Comparison of ENCODE assay signal across 8 cellular contexts in genomic region chr11:114340311-114341131, GRCh38. TPM values are rescaled to one million over a fixed set of nuclear protein-coding genes. Genes with fewer than 3 reads are reported as not detected.
DNase-seq lines count a peak whose midpoint lies in the region; ATAC-seq, FAIRE-seq and TF ChIP-seq lines count a peak whose summit lies in the region.

No MANE protein-coding gene starts in this region.

- no peak overlapping the region for H3K4me3 ChIP-seq in H1 (ENCODE audit: extremely low read depth in 1 of 4, insufficient read depth in 2 of 4, low read depth in 3 of 4, low read length in 4 of 4)
- peak overlapping the region in 1 of 4 donors; percentile 23 for H3K4me3 ChIP-seq in transverse colon

- H3K4me2 ChIP-seq in H1 (ENCODE audit: insufficient read depth in 1 of 2, low read depth in 2 of 2, low read length in 2 of 2) = no peak overlapping the region; a peak in 1 of 4 replicates

- H3K27ac Mint-ChIP-seq in mesothelial cell of epicardium = no peak overlapping the region

- no peaks in the 10 kb centered on the region for H3K9me3 ChIP-seq in H1 (ENCODE audit: insufficient read depth in 2 of 2, low read depth in 1 of 2, low read length in 1 of 2)
- no peaks in the 10 kb centered on the region for H3K9me3 ChIP-seq in transverse colon

- CTCF ChIA-PET in H1 (lab: Charles Lee; ENCODE audit: partially characterized antibody) = interaction anchor here (0.6 to 2.5 kb wide), 39 partner anchors 9 to 811 kb away, joined by 3 to 10 read pairs (median 3); partner anchors contain the start of gene NNMT

- FAIRE-seq in H1 (lab: Jason Lieb, UNC) = peak; percentile 93

- H2BK12ac ChIP-seq in H1 (ENCODE audit: low read depth, low read length) = peak overlapping the region; percentile 88

- H2BK20ac ChIP-seq in H1 (ENCODE audit: low read length) = 0 out of 2 replicates have a peak overlapping the region, but pooled peaks have one; percentile 8

- intact Hi-C loops in transverse colon (cut with DNase I; ENCODE audit: low total_unique reads) = loop anchor here (10.0 kb wide), 1 partner anchor 424 kb away; no protein-coding TSS in a partner anchor

- no peak for TF ChIP-seq EP300 in H1 (IDR thresholded peaks at IDR 0.05; ENCODE audit: borderline replicate concordance in 1 of 2, low read depth in 2 of 2, low read length in 2 of 2)
- TF ChIP-seq EP300 in transverse colon (IDR thresholded peaks at IDR 0.05; ENCODE audit: low read depth) = no peak

- no peak overlapping the region for H4K8ac ChIP-seq in H1 (ENCODE audit: extremely low read depth, insufficient read depth, low read length)

- no peak overlapping the region for H3K14ac ChIP-seq in H1 (ENCODE audit: insufficient read length)

- TF ChIP-seq POLR2A in H1 (IDR thresholded peaks at IDR 0.05; ENCODE audit: control extremely low read depth in 1 of 2, low read depth in 2 of 2, low read length in 2 of 2) = no peak
- no peak for TF ChIP-seq POLR2A in transverse colon (IDR thresholded peaks at IDR 0.05)

- peak overlapping the region; percentile 86; the same call in 1 of the 2 replicates for H2BK5ac ChIP-seq in H1 (ENCODE audit: low read depth, low read length)

- H3K9ac ChIP-seq in H1 (replicated peaks in 1 of 4; ENCODE audit: extremely low read depth in 1 of 4, low read depth in 3 of 4, low read length in 3 of 4) = no peak overlapping the region

- H3K9me3 Mint-ChIP-seq in mesothelial cell of epicardium = peaks cover 3% of the 10 kb centered on the region

- no peak for ATAC-seq in HG03108 (IDR thresholded peaks at IDR 0.05; ENCODE audit: unreplicated experiment)

- H3K36me3 Mint-ChIP-seq in mesothelial cell of epicardium = no peaks in the 10 kb centered on the region

- H4K91ac ChIP-seq in H1 (replicated peaks; ENCODE audit: insufficient read length, low read length) = peak overlapping the region; percentile 6

- no peak overlapping the region for H2AK5ac ChIP-seq in H1 (ENCODE audit: low read depth, low read length)

- H3K79me2 ChIP-seq in H1 (ENCODE audit: control insufficient read depth in 1 of 2, insufficient read depth in 2 of 2, low read length in 2 of 2) = no peaks in the 10 kb centered on the region

- H3K27me3 Mint-ChIP-seq in mesothelial cell of epicardium (ENCODE audit: low read depth) = peaks cover 2% of the 10 kb centered on the region

- peak; percentile 88 to 91 for TF ChIP-seq RAD21 in H1 (IDR thresholded peaks at IDR 0.05 in 1 of 2, conservative IDR thresholded peaks at IDR 0.05 in 1 of 2; ENCODE audit: low read depth in 2 of 2, low read length in 2 of 2)

- H3K27me3 ChIP-seq in H1 (replicated peaks in 1 of 4; ENCODE audit: control insufficient read depth in 3 of 4, extremely low read depth in 1 of 4, insufficient read depth in 3 of 4, low read length in 3 of 4) = no peaks in the 10 kb centered on the region
- no peaks in the 10 kb centered on the region for H3K27me3 ChIP-seq in transverse colon

- TF ChIP-seq CTCF in VCaP (conservative IDR thresholded peaks at IDR 0.05) (peak; percentile 94), H1 (IDR thresholded peaks at IDR 0.05; ENCODE audit: control extremely low read depth in 1 of 3, insufficient read depth in 1 of 3, low read depth in 1 of 3, low read length in 3 of 3) (peak; percentile 33 to 84 (median 81)), mesothelial cell of epicardium (IDR thresholded peaks at IDR 0.05; ENCODE audit: unreplicated experiment) (peak; percentile 79), transverse colon (IDR thresholded peaks at IDR 0.05) (peak; percentile 76 to 82 (median 78))

- H3K23me2 ChIP-seq in H1 (ENCODE audit: low read depth, low read length) = no peaks in the 10 kb centered on the region

- H2BK15ac ChIP-seq in H1 (ENCODE audit: low read length) = peak overlapping the region; percentile 48; the same call in 1 of the 2 replicates

- H3K79me1 ChIP-seq in H1 (ENCODE audit: low read depth, low read length) = no peaks in the 10 kb centered on the region

- no peak overlapping the region for H2BK120ac ChIP-seq in H1 (replicated peaks; ENCODE audit: low read depth, low read length)

- H4K5ac ChIP-seq in H1 (ENCODE audit: insufficient read length, low read depth, low read length) = no peak overlapping the region

- in situ Hi-C loops in transverse colon (cut with MboI; ENCODE audit: low pct_ligation_motif_present in 1 of 4, low pct_unique_long_range_greater_than_20kb in 1 of 4, low sequenced_read_pairs in 3 of 4) = loop anchor here (10.0 to 25.0 kb wide), 4 partner anchors 247 to 434 kb away; partner anchors contain the start of gene NXPE4 (in 2 of the 4)

- no peaks in the 10 kb centered on the region for H4K20me1 ChIP-seq in H1 (replicated peaks in 1 of 2; ENCODE audit: control insufficient read depth in 1 of 2, insufficient read depth in 2 of 2, low read length in 2 of 2)

- WGBS in H1 (ENCODE audit: extremely low coverage in 1 of 2, insufficient coverage in 1 of 2, insufficient read length in 1 of 2, insufficient replicate concordance in 2 of 2, low coverage in 1 of 2, low lambda C conversion rate in 2 of 2, missing lambda C conversion rate in 1 of 2), 2 experiments = 60% methylated on average over 18 of the region's 18 CpGs; no CpG with 5 or more reads in 1 of the 2 experiments
- WGBS in transverse colon (ENCODE audit: low coverage in 1 of 2), 2 donors = 8 to 27% methylated on average over 9 to 18 of the region's 18 CpGs

- H3K4me1 ChIP-seq in H1 (replicated peaks in 1 of 4; ENCODE audit: control insufficient read depth in 3 of 4, insufficient read depth in 4 of 4, low read length in 3 of 4) (peaks cover 0 to 4% (median 3%) of the 10 kb centered on the region in 4 experiments; a peak in 2 of 7 replicates), transverse colon (peaks cover 0 to 10% (median 8%) of the 10 kb centered on the region in 4 donors)

- H2AFZ ChIP-seq in H1 (ENCODE audit: low read length) = peak overlapping the region; percentile 87

- H3K18ac ChIP-seq in H1 (ENCODE audit: extremely low read depth, low read length) = peak overlapping the region; percentile 36; the same call in 1 of the 2 replicates

- no peak overlapping the region for H3K4me3 Mint-ChIP-seq in mesothelial cell of epicardium

- DNase-seq in DMS 273 (lab: John Stamatoyannopoulos, UW; ENCODE audit: unreplicated experiment) (peak; percentile 67), HCEC 1CT (peak; percentile 73), NCI-H2171 treated with DMSO at 0.1 percent for 48 hours (lab: John Stamatoyannopoulos, UW) (peak; percentile 68), H1 (ENCODE audit: low read depth in 1 of 2, low spot score in 2 of 2) (peak in 1 of 2 experiments; percentile 61), mesothelial cell of epicardium (ENCODE audit: low spot score in 2 of 2, unreplicated experiment in 2 of 2) (peak in 1 of 2 experiments; percentile 41), transverse colon (peak; percentile 37)

- H3K36me3 ChIP-seq in H1 (ENCODE audit: control insufficient read depth in 2 of 4, insufficient read depth in 4 of 4, low read length in 3 of 4) = no peaks in the 10 kb centered on the region
- no peaks in the 10 kb centered on the region for H3K36me3 ChIP-seq in transverse colon

- H3K23ac ChIP-seq in H1 (ENCODE audit: insufficient read length) = no peak overlapping the region

- peak overlapping the region; percentile 43; the same call in 1 of the 2 replicates for H3K27ac ChIP-seq in VCaP
- no peak overlapping the region for H3K27ac ChIP-seq in H1 (ENCODE audit: low read depth, low read length)
- peak overlapping the region in 2 of 4 donors; percentile 4 to 30 for H3K27ac ChIP-seq in transverse colon

- H3K4ac ChIP-seq in H1 (replicated peaks; ENCODE audit: insufficient read length, low read depth, low read length) = no peak overlapping the region

- H3K56ac ChIP-seq in H1 (replicated peaks; ENCODE audit: insufficient read length, low read depth, low read length) = no peak overlapping the region

- H3K4me1 Mint-ChIP-seq in mesothelial cell of epicardium = no peaks in the 10 kb centered on the region

- POLR2A ChIA-PET in H1 (lab: Charles Lee; ENCODE audit: partially characterized antibody) = no interaction called here

RNA-seq across cellular contexts. Expression of gene NNMT, which starts 44.3 kb away (rescaled TPM):
- not detected in 2 replicates for total RNA-seq in H1 (2021; fragmentation: NEBNext Ultra II Directional; extraction: Animal tissue kit (Norgen Biotek cat#: 25700))
- 0.38 TPM in 1 of 2 replicates, not detected in the other for polyA plus RNA-seq in H1 (2011; rRNA removed)
- not detected for polyA plus RNA-seq in H1 (2011; cell fraction: cytosol; rRNA removed)
- polyA plus RNA-seq in H1 (2011; cell fraction: nucleus; rRNA removed) = not detected
- not detected in 4 replicates for polyA plus RNA-seq in H1 (2012, experiment 1 of 2)
- polyA plus RNA-seq in H1 (2012, experiment 2 of 2) = 0.67 TPM
- polyA plus RNA-seq in H1 (2013, experiment 1 of 2) = 0.04 TPM
- polyA plus RNA-seq in H1 (2013, experiment 2 of 2) = not detected
- polyA minus RNA-seq in H1 (2011; rRNA and poly(A)+ RNA removed) = not detected in 2 replicates
- polyA minus RNA-seq in H1 (2011; cell fraction: cytosol; rRNA and poly(A)+ RNA removed) = not detected
- polyA minus RNA-seq in H1 (2011; cell fraction: nucleus; rRNA and poly(A)+ RNA removed) = 3.0 TPM
- total RNA-seq in mesothelial cell of epicardium (0.54 to 2.4 TPM (median 2.3 TPM) in 3 replicates), transverse colon (100 to 1,000 TPM in 3 of 4 donors, 10 to 100 TPM in 1; 37.8 to 385 (median 179) TPM)

RNA-seq across cellular contexts. Expression of gene C11orf71, which starts 59.8 kb away (rescaled TPM):
- total RNA-seq in H1 (2021; fragmentation: NEBNext Ultra II Directional; extraction: Animal tissue kit (Norgen Biotek cat#: 25700)) = 5.4 and 5.8 TPM in 2 replicates
- 8.7 and 13.4 TPM in 2 replicates for polyA plus RNA-seq in H1 (2011; rRNA removed)
- polyA plus RNA-seq in H1 (2011; cell fraction: cytosol; rRNA removed) = 9.3 TPM
- polyA plus RNA-seq in H1 (2011; cell fraction: nucleus; rRNA removed) = 9.2 TPM
- 3.5 to 4.8 TPM (median 3.7 TPM) in 4 replicates for polyA plus RNA-seq in H1 (2012, experiment 1 of 2)
- 2.1 TPM for polyA plus RNA-seq in H1 (2012, experiment 2 of 2)
- polyA plus RNA-seq in H1 (2013, experiment 1 of 2) = 6.7 TPM
- 5.9 TPM for polyA plus RNA-seq in H1 (2013, experiment 2 of 2)
- 5.9 and 6.0 TPM in 2 replicates for polyA minus RNA-seq in H1 (2011; rRNA and poly(A)+ RNA removed)
- 5.1 TPM for polyA minus RNA-seq in H1 (2011; cell fraction: cytosol; rRNA and poly(A)+ RNA removed)
- polyA minus RNA-seq in H1 (2011; cell fraction: nucleus; rRNA and poly(A)+ RNA removed) = 11.4 TPM
- total RNA-seq in mesothelial cell of epicardium (7.1 to 8.8 TPM (median 8.1 TPM) in 3 replicates), transverse colon (10 to 100 TPM in 2 of 4 donors, 1 to 10 TPM in 1, not detected in 1; 9.4 to 15.0 (median 14.7) TPM)

RNA-seq across cellular contexts. Expression of gene RBM7, which starts 59.9 kb away (rescaled TPM):
- total RNA-seq in H1 (2021; fragmentation: NEBNext Ultra II Directional; extraction: Animal tissue kit (Norgen Biotek cat#: 25700)) = 45.7 and 48.3 TPM in 2 replicates
- polyA plus RNA-seq in H1 (2011; rRNA removed) = 11.1 and 18.0 TPM in 2 replicates
- 18.0 TPM for polyA plus RNA-seq in H1 (2011; cell fraction: cytosol; rRNA removed)
- polyA plus RNA-seq in H1 (2011; cell fraction: nucleus; rRNA removed) = 11.6 TPM
- 32.5 to 47.5 TPM (median 37.4 TPM) in 4 replicates for polyA plus RNA-seq in H1 (2012, experiment 1 of 2)
- polyA plus RNA-seq in H1 (2012, experiment 2 of 2) = 4.5 TPM
- 36.8 TPM for polyA plus RNA-seq in H1 (2013, experiment 1 of 2)
- 37.6 TPM for polyA plus RNA-seq in H1 (2013, experiment 2 of 2)
- polyA minus RNA-seq in H1 (2011; rRNA and poly(A)+ RNA removed) = 76.7 and 127 TPM in 2 replicates
- polyA minus RNA-seq in H1 (2011; cell fraction: cytosol; rRNA and poly(A)+ RNA removed) = 38.1 TPM
- polyA minus RNA-seq in H1 (2011; cell fraction: nucleus; rRNA and poly(A)+ RNA removed) = 48.4 TPM
- total RNA-seq in mesothelial cell of epicardium (30.4 to 38.2 TPM (median 35.7 TPM) in 3 replicates), transverse colon (10 to 100 TPM in 3 of 4 donors, 1 to 10 TPM in 1; 5.6 to 25.9 (median 23.1) TPM)

Comparison
In these comparisons a context has a peak if more than half of its experiments do, and no peak if none do; other contexts are left out.
1. RNA of gene NNMT, which starts 44.3 kb away (total RNA-seq): 37.8 to 385 TPM in transverse colon; 0.54 to 2.4 TPM in mesothelial cell of epicardium and not detected in H1; every median in the first group is over 10 times any median in the second.
2. Peak in every context shown above with its lines, with median percentiles within 50 percentile points of each other: CTCF ChIP-seq.